Comparison of ENCODE assay signal across 5 cellular contexts in genomic region chr1:21981253-21981652, GRCh38. TPM values are rescaled to one million over a fixed set of nuclear protein-coding genes. Genes with fewer than 3 reads are reported as not detected.
"Had no signal": no experiment of that assay in that cellular context is flagged by ENCODE, and none has a peak within 500 bp of the region (broad histone marks: within the 10 kb centered on the region; RNA-seq: fewer than 3 reads in every experiment).

No MANE protein-coding gene starts in this region.

RNA-seq across cellular contexts. Expression of gene CELA3B, which starts 4.4 kb away (rescaled TPM):
- total RNA-seq: GM23338, H1, H9, IMR-90 had no signal
- polyA plus RNA-seq: GM23338, H1, IMR-90 had no signal

RNA-seq across cellular contexts. Expression of gene CELA3A, which starts 20.2 kb away (rescaled TPM):
- total RNA-seq: GM23338, H1, H9, HT-29, IMR-90 had no signal
- polyA plus RNA-seq: GM23338, H1, IMR-90 had no signal
